Comparison of ENCODE assay signal across 15 cellular contexts in genomic region chr7:155404976-155405375, GRCh38. TPM values are rescaled to one million over a fixed set of nuclear protein-coding genes. Genes with fewer than 3 reads are reported as not detected.
"Had no signal": no experiment of that assay in that cellular context is flagged by ENCODE, and none has a peak within 500 bp of the region (broad histone marks: within the 10 kb centered on the region; RNA-seq: fewer than 3 reads in every experiment).

No MANE protein-coding gene starts in this region.

- H3K9ac ChIP-seq: SK-N-SH had no signal

- H3K4me2 ChIP-seq: SK-N-SH had no signal

- H3K9me3 ChIP-seq: SK-N-SH had no signal

- DNase-seq: MV-4-11, NCI-H1048, NCI-H1105, NCI-H1436 treated with DMSO at 0.1 percent for 48 hours, NCI-H1694 treated with DMSO at 0.1 percent for 48 hours, NCI-H1930, NCI-H2081, NCI-H2107, NCI-H2227 treated with DMSO at 0.1 percent for 48 hours, NCI-H69, NCI-H774, SHP77 had no signal

RNA-seq across cellular contexts. Expression of gene EN2, which starts 53.0 kb away (rescaled TPM):
- total RNA-seq: HT-29, MCF 10A had no signal
